Comparison of ENCODE assay signal across 14 cellular contexts in the genomic region with DNA sequence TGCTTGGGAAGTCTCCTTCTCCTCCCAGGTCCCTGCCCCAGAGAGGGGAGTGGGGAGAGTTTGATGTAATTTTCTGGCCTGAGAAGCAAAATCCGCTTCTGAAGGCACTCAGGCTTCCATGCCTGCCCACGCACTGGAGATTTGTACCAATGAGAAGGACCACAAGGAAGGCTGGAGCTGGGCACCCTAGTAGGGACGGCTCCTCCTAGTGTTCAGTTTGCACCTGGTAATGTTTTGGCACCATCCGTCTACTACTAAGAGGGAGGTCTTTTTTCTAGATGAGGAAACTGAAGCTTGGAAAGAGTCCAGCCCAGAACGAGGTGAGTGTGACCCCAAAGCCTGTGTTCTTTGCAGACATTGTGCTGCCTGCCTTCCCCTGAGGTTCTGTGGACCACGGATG.
DNase-seq lines count a peak whose midpoint lies in the region; ATAC-seq and TF ChIP-seq lines count a peak whose summit lies in the region.
"Had no signal": no experiment of that assay in that cellular context is flagged by ENCODE, and none has a peak within 500 bp of the region (broad histone marks: within the 10 kb centered on the region; RNA-seq: fewer than 3 reads in every experiment).

No MANE protein-coding gene starts in this region.

- DNase-seq in GM06990 (ENCODE audit: extremely low read depth, insufficient read length) (no peak), HFF-Myc (ENCODE audit: extremely low read depth, low read depth) (no peak), RPMI7951 (ENCODE audit: low read depth) (peak; percentile 4), iPS-NIHi7 (ENCODE audit: extremely low spot score) (peak; percentile 58), glutamatergic neuron (no peak), NCI-H446 (lab: John Stamatoyannopoulos, UW) (no peak)
- DNase-seq: NK-92 treated with Interleukin-12 subunit alpha and Interleukin-12 subunit beta, amount 100 ng/mL, for 24 hours; posterior cingulate gyrus; stimulated activated naive CD8-positive, alpha-beta T cell treated with anti-CD3 and anti-CD28 coated beads, Interleukin-15, Interleukin-2, amounts not matched to agents 100 U/mL and 50 U/mL, for 24 hours; T-helper 9 cell had no signal

- H3K27me3 Mint-ChIP-seq in glutamatergic neuron (ENCODE audit: unreplicated experiment), result peaks cover 14% of the 10 kb centered on the region

- H3K4me3 ChIP-seq in GM06990 (replicated peaks; ENCODE audit: low read depth, low read length) (no peak overlapping the region), HFF-Myc (replicated peaks; ENCODE audit: low read depth, low read length) (no peak overlapping the region)
- H3K4me3 ChIP-seq: lung had no signal

- H3K9me3 Mint-ChIP-seq in glutamatergic neuron (ENCODE audit: unreplicated experiment), result peaks cover 15% of the 10 kb centered on the region
- H3K9me3 Mint-ChIP-seq: dendritic cell treated with granulocyte-macrophage colony-stimulating factor and Interleukin-4, amounts not matched to agents 40 ng/mL and 50 ng/mL, for 4 days; IgD-negative memory B cell had no signal

- no peaks in the 10 kb centered on the region for H3K36me3 ChIP-seq in GM06990 (ENCODE audit: control insufficient read depth, insufficient read depth, low read length)

- ATAC-seq in HG02938 (IDR thresholded peaks at IDR 0.05; ENCODE audit: unreplicated experiment), result no peak
- ATAC-seq: stimulated activated naive CD8-positive, alpha-beta T cell treated with anti-CD3 and anti-CD28 coated beads, Interleukin-15, Interleukin-2, amounts not matched to agents 100 U/mL and 50 U/mL, for 24 hours had no signal

- H3K27ac Mint-ChIP-seq in glutamatergic neuron (ENCODE audit: unreplicated experiment), result no peak overlapping the region
- H3K27ac Mint-ChIP-seq: dendritic cell treated with granulocyte-macrophage colony-stimulating factor and Interleukin-4, amounts not matched to agents 40 ng/mL and 50 ng/mL, for 4 days; IgD-negative memory B cell had no signal

- no peak overlapping the region for H3K4me3 Mint-ChIP-seq in glutamatergic neuron (ENCODE audit: unreplicated experiment)
- H3K4me3 Mint-ChIP-seq: dendritic cell treated with granulocyte-macrophage colony-stimulating factor and Interleukin-4, amounts not matched to agents 40 ng/mL and 50 ng/mL, for 4 days; IgD-negative memory B cell had no signal

- peaks cover 3% of the 10 kb centered on the region; the same call in 1 of the 2 replicates for H3K27me3 ChIP-seq in GM06990 (replicated peaks; ENCODE audit: control insufficient read depth, insufficient read depth, low read length)

- no peaks in the 10 kb centered on the region for H3K36me3 Mint-ChIP-seq in glutamatergic neuron (ENCODE audit: unreplicated experiment)
- H3K36me3 Mint-ChIP-seq: IgD-negative memory B cell had no signal

- peaks cover 14% of the 10 kb centered on the region for H3K4me1 Mint-ChIP-seq in glutamatergic neuron (ENCODE audit: low read depth, unreplicated experiment)

- TF ChIP-seq CTCF in GM06990 (IDR thresholded peaks at IDR 0.05; ENCODE audit: insufficient read depth, low read length, poor library complexity, severe bottlenecking) (peak; percentile 43), HFF-Myc (IDR thresholded peaks at IDR 0.05; ENCODE audit: low read depth, low read length, missing control alignments) (peak; percentile 33), glutamatergic neuron (IDR thresholded peaks at IDR 0.05; ENCODE audit: partially characterized antibody, unreplicated experiment) (no peak)

Comparison
In these comparisons a context has a peak if more than half of its experiments do, and no peak if none do; other contexts are left out.
1. DNase-seq: peak in RPMI7951 (single experiment) and iPS-NIHi7 (single experiment); none in GM06990 (single experiment), HFF-Myc (single experiment), glutamatergic neuron (single experiment) and NCI-H446 (0 of 2).